16 cellular contexts compared by ENCODE assay signal in genomic region chr6:141467041-141467440, GRCh38.
"Had no signal": no experiment of that assay in that cellular context is flagged by ENCODE, and none has a peak within 500 bp of the region (broad histone marks: within the 10 kb centered on the region; RNA-seq: fewer than 3 reads in every experiment).

No MANE protein-coding gene starts in this region.

- H3K27ac ChIP-seq: dorsolateral prefrontal cortex, lower lobe of right lung, upper lobe of right lung, VCaP had no signal

- H3K4me3 ChIP-seq: dorsolateral prefrontal cortex, lower lobe of right lung, mucosa of descending colon, upper lobe of right lung had no signal

- DNase-seq: activated CD4-positive, alpha-beta memory T cell treated with anti-CD3 and anti-CD28 coated beads, Interleukin-2, amount 10 ng/mL, durations not matched to agents 7 days and 5 days; activated CD4-positive, alpha-beta T cell treated with anti-CD3 and anti-CD28 coated beads for 36 hours; activated CD8-positive, alpha-beta memory T cell treated with anti-CD3 and anti-CD28 coated beads, Interleukin-2, amount 50 U/mL, for 4 hours; activated gamma-delta T cell treated with Interleukin-2 at 50 U/mL for 16 hours; activated naive CD8-positive, alpha-beta T cell treated with anti-CD3 and anti-CD28 coated beads, Interleukin-2, amount 10 ng/mL, durations not matched to agents 7 days and 5 days; activated T-cell treated with anti-CD3 and anti-CD28 coated beads, Interleukin-2, amount 50 U/mL, for 72 hours; aorta; dorsolateral prefrontal cortex; hippocampal formation; lower lobe of right lung; mucosa of descending colon; stimulated activated CD4-positive, alpha-beta T cell treated with anti-CD3 and anti-CD28 coated beads, Interleukin-2, amount 100 ng/mL, for 48 hours; stimulated activated naive CD4-positive, alpha-beta T cell treated with Interleukin-2 at 50 U/mL for 16 hours; T-helper 9 cell; upper lobe of right lung had no signal

- H3K36me3 ChIP-seq: lower lobe of right lung, upper lobe of right lung had no signal

- ATAC-seq: activated CD4-positive, alpha-beta T cell treated with anti-CD3 and anti-CD28 coated beads for 36 hours; activated T-cell treated with anti-CD3 and anti-CD28 coated beads, Interleukin-2, amount 50 U/mL, for 72 hours; mucosa of descending colon had no signal

- H3K9me3 ChIP-seq: lower lobe of right lung, mucosa of descending colon, upper lobe of right lung had no signal

- H3K27me3 ChIP-seq: dorsolateral prefrontal cortex, upper lobe of right lung had no signal

- H3K4me1 ChIP-seq: lower lobe of right lung, upper lobe of right lung had no signal
